In genomic region chr4:150572704-150573504, GRCh38 we compare ENCODE assay signal across 21 cellular contexts. TPM values are rescaled to one million over a fixed set of nuclear protein-coding genes. Genes with fewer than 3 reads are reported as not detected.
DNase-seq lines count a peak whose midpoint lies in the region; ATAC-seq, FAIRE-seq and TF ChIP-seq lines count a peak whose summit lies in the region.
"Had no signal": no experiment of that assay in that cellular context is flagged by ENCODE, and none has a peak within 500 bp of the region (broad histone marks: within the 10 kb centered on the region; RNA-seq: fewer than 3 reads in every experiment).

No MANE protein-coding gene starts in this region.

- no peaks in the 10 kb centered on the region for H3K9me3 ChIP-seq in CD8-positive, alpha-beta memory T cell (ENCODE audit: low read length)
- H3K9me3 ChIP-seq in MM.1S (replicated peaks; ENCODE audit: insufficient read depth, low read length) (no peaks in the 10 kb centered on the region), mesenchymal stem cell (ENCODE audit: control insufficient read depth, low read length) (no peaks in the 10 kb centered on the region)
- H3K9me3 ChIP-seq: adrenal gland, colonic mucosa, esophagus muscularis mucosa, left ventricle myocardium inferior, right lobe of liver had no signal

- H3K79me2 ChIP-seq in MM.1S (ENCODE audit: low read length): no peaks in the 10 kb centered on the region

- no peak overlapping the region for H3K4me3 Mint-ChIP-seq in CD8-positive, alpha-beta memory T cell
- H3K4me3 Mint-ChIP-seq: naive B cell had no signal

- no peak overlapping the region for H2BK120ac ChIP-seq in mesenchymal stem cell (ENCODE audit: low read depth, low read length)

- H3K4ac ChIP-seq in mesenchymal stem cell (ENCODE audit: low read depth in 1 of 2, low read length in 2 of 2): no peak overlapping the region

- H2BK5ac ChIP-seq in mesenchymal stem cell (ENCODE audit: low read depth, low read length, poor library complexity, severe bottlenecking): no peak overlapping the region

- H3K27ac ChIP-seq in CD8-positive, alpha-beta memory T cell (ENCODE audit: low read depth, low read length): peak overlapping the region; percentile 16
- H3K27ac ChIP-seq in MM.1S (ENCODE audit: low read length): no peak overlapping the region
- H3K27ac ChIP-seq in mesenchymal stem cell (ENCODE audit: low read length, poor library complexity, severe bottlenecking): no peak overlapping the region
- H3K27ac ChIP-seq: adrenal gland, colonic mucosa, esophagus muscularis mucosa, left ventricle myocardium inferior, right lobe of liver, VCaP had no signal

- H3K4me3 ChIP-seq in CD8-positive, alpha-beta memory T cell (ENCODE audit: low read length): no peak overlapping the region
- no peak overlapping the region for H3K4me3 ChIP-seq in MM.1S (ENCODE audit: low read length)
- H3K4me3 ChIP-seq in mesenchymal stem cell (ENCODE audit: insufficient read depth in 1 of 2, low read depth in 1 of 2, low read length in 2 of 2): no peak overlapping the region
- H3K4me3 ChIP-seq: adrenal gland, colonic mucosa, esophagus muscularis mucosa, left ventricle myocardium inferior, right lobe of liver had no signal

- CTCF ChIA-PET in CD8-positive, alpha-beta memory T cell (lab: Charles Lee): no interaction called here

- FAIRE-seq in GM19239 (lab: Jason Lieb, UNC): peak; percentile 44
- FAIRE-seq: H54 had no signal

- no peaks in the 10 kb centered on the region for H3K9me2 ChIP-seq in MM.1S (replicated peaks; ENCODE audit: insufficient read depth, low read length)

- H3K4me1 Mint-ChIP-seq in CD8-positive, alpha-beta memory T cell: peaks cover 0 to 11% (median 3%) of the 10 kb centered on the region in 3 donors
- H3K4me1 Mint-ChIP-seq: naive B cell had no signal

- TF ChIP-seq CTCF in MM.1S (IDR thresholded peaks at IDR 0.05; ENCODE audit: low read length): no peak

- no peak overlapping the region for H3K18ac ChIP-seq in mesenchymal stem cell (ENCODE audit: low read depth in 1 of 2, low read length in 2 of 2)

- H3K36me3 Mint-ChIP-seq in CD8-positive, alpha-beta memory T cell: peaks cover under 1 to 21% (median 6%) of the 10 kb centered on the region in 3 donors

- H3K27me3 ChIP-seq in CD8-positive, alpha-beta memory T cell (ENCODE audit: insufficient read depth, low read length, poor library complexity, severe bottlenecking): no peaks in the 10 kb centered on the region
- H3K27me3 ChIP-seq in MM.1S (replicated peaks; ENCODE audit: insufficient read depth, low read length) (no peaks in the 10 kb centered on the region), mesenchymal stem cell (ENCODE audit: control insufficient read depth in 1 of 2, insufficient read depth in 1 of 2, low read length in 2 of 2) (no peaks in the 10 kb centered on the region)
- H3K27me3 ChIP-seq: adrenal gland, colonic mucosa, esophagus muscularis mucosa, right lobe of liver had no signal

- peak overlapping the region in 1 of 2 experiments; percentile 73 for H2BK12ac ChIP-seq in mesenchymal stem cell (ENCODE audit: low read length in 2 of 2)

- no peaks in the 10 kb centered on the region for H4K20me1 ChIP-seq in MM.1S (ENCODE audit: insufficient read depth, low read length)

- H3K23ac ChIP-seq in mesenchymal stem cell (ENCODE audit: low read length in 2 of 2): no peak overlapping the region

- no peak overlapping the region for H2AK5ac ChIP-seq in mesenchymal stem cell (ENCODE audit: low read length, severe bottlenecking)

- no peaks in the 10 kb centered on the region for H3K9me3 Mint-ChIP-seq in CD8-positive, alpha-beta memory T cell
- H3K9me3 Mint-ChIP-seq: naive B cell had no signal

- H3K9ac ChIP-seq in MM.1S (ENCODE audit: low read length) (no peak overlapping the region), mesenchymal stem cell (ENCODE audit: low read length) (no peak overlapping the region)

- H3K36me3 ChIP-seq in CD8-positive, alpha-beta memory T cell (ENCODE audit: insufficient read depth, low read length): no peaks in the 10 kb centered on the region
- H3K36me3 ChIP-seq in MM.1S (replicated peaks; ENCODE audit: insufficient read depth, low read length) (no peaks in the 10 kb centered on the region), mesenchymal stem cell (ENCODE audit: control insufficient read depth in 1 of 2, insufficient read depth in 2 of 2, low read depth in 1 of 2, low read length in 2 of 2) (no peaks in the 10 kb centered on the region)
- H3K36me3 ChIP-seq: adrenal gland, colonic mucosa, esophagus muscularis mucosa, left ventricle myocardium inferior, right lobe of liver had no signal

- H2BK15ac ChIP-seq in mesenchymal stem cell (ENCODE audit: low read depth, poor library complexity, severe bottlenecking): no peak overlapping the region

- H3K4me2 ChIP-seq in MM.1S (ENCODE audit: low read depth, low read length) (no peak overlapping the region), mesenchymal stem cell (ENCODE audit: low read length, poor library complexity, severe bottlenecking) (no peak overlapping the region)

- H2AFZ ChIP-seq in MM.1S (ENCODE audit: low read length): no peak overlapping the region
- H2AFZ ChIP-seq in mesenchymal stem cell (ENCODE audit: low read depth, low read length): no peak overlapping the region

- H3F3A ChIP-seq in MM.1S (ENCODE audit: insufficient read depth, low read length): no peaks in the 10 kb centered on the region

- peaks cover 6% of the 10 kb centered on the region for H3K79me1 ChIP-seq in mesenchymal stem cell (replicated peaks; ENCODE audit: low read length, poor library complexity, severe bottlenecking)

- WGBS in mesenchymal stem cell: 50% methylated on average over 3 of the region's 5 CpGs

- no peak for ATAC-seq in GM21529 (IDR thresholded peaks at IDR 0.05; ENCODE audit: unreplicated experiment)
- ATAC-seq: right lobe of liver had no signal

- peak overlapping the region in 1 of 8 donors; percentile 24 for H3K27ac Mint-ChIP-seq in CD8-positive, alpha-beta memory T cell
- H3K27ac Mint-ChIP-seq: naive B cell had no signal

- no peaks in the 10 kb centered on the region for H3K4me1 ChIP-seq in CD8-positive, alpha-beta memory T cell (ENCODE audit: insufficient read depth, low read length)
- no peaks in the 10 kb centered on the region for H3K4me1 ChIP-seq in MM.1S (ENCODE audit: low read length)
- H3K4me1 ChIP-seq in mesenchymal stem cell (ENCODE audit: control insufficient read depth, insufficient read depth, low read depth, low read length): peaks cover 2% of the 10 kb centered on the region
- H3K4me1 ChIP-seq: adrenal gland, colonic mucosa, esophagus muscularis mucosa, left ventricle myocardium inferior, right lobe of liver had no signal

- no peak overlapping the region for H4K8ac ChIP-seq in mesenchymal stem cell (ENCODE audit: low read length)

- H3K14ac ChIP-seq in mesenchymal stem cell (ENCODE audit: low read length in 2 of 2): no peak overlapping the region

- no peak for DNase-seq in CD8-positive, alpha-beta memory T cell
- DNase-seq in GM19239 (ENCODE audit: insufficient read length, low spot score) (no peak), NCI-H2227 (lab: John Stamatoyannopoulos, UW; ENCODE audit: unreplicated experiment) (peak; percentile 45), islet precursor cell (peak; percentile 52), GOT3 (lab: John Stamatoyannopoulos, UW) (no peak), MM.1S (no peak), mesenchymal stem cell (no peak)
- DNase-seq: adrenal gland; C1 segment of cervical spinal cord; colonic mucosa; DMS79 treated with DMSO at 0.1 percent for 48 hours; hippocampal formation; left ventricle myocardium inferior; naive B cell; NCI-H2029 treated with DMSO at 0.1 percent for 48 hours; right lobe of liver; stimulated activated CD4-positive, alpha-beta T cell treated with anti-CD3 and anti-CD28 coated beads, Interleukin-4, amount 100 ng/mL, for 24 hours had no signal

- no peaks in the 10 kb centered on the region for H3K27me3 Mint-ChIP-seq in CD8-positive, alpha-beta memory T cell
- H3K27me3 Mint-ChIP-seq: naive B cell had no signal

- POLR2A ChIA-PET in CD8-positive, alpha-beta memory T cell (lab: Charles Lee): no interaction called here

- H4K91ac ChIP-seq in mesenchymal stem cell (ENCODE audit: low read length): no peak overlapping the region

RNA-seq across cellular contexts. Expression of gene MAB21L2, which starts 9.0 kb away (rescaled TPM):
- total RNA-seq in CD8-positive, alpha-beta memory T cell: not detected
- polyA plus RNA-seq in CD8-positive, alpha-beta memory T cell: not detected
- polyA plus RNA-seq in mesenchymal stem cell (2013, experiment 1 of 2): 12.8 TPM
- 12.9 TPM for polyA plus RNA-seq in mesenchymal stem cell (2013, experiment 2 of 2)

Comparison
In these comparisons a context has a peak if more than half of its experiments do, and no peak if none do; other contexts are left out.
1. DNase-seq: peak in NCI-H2227 (single experiment) and islet precursor cell (single experiment); none in CD8-positive, alpha-beta memory T cell (0 of 5), GM19239 (single experiment), GOT3 (single experiment), MM.1S (single experiment) and mesenchymal stem cell (single experiment).